11 cellular contexts compared by ENCODE assay signal in genomic region chr11:65330544-65330943, GRCh38. TPM values are rescaled to one million over a fixed set of nuclear protein-coding genes. Genes with fewer than 3 reads are reported as not detected.
"Had no signal": no experiment of that assay in that cellular context is flagged by ENCODE, and none has a peak within 500 bp of the region (broad histone marks: within the 10 kb centered on the region; RNA-seq: fewer than 3 reads in every experiment).

No MANE protein-coding gene starts in this region.

- H3K9ac ChIP-seq: parathyroid adenoma had no signal

- H3K27me3 ChIP-seq: ascending aorta, esophagus muscularis mucosa, gastroesophageal sphincter, heart right ventricle had no signal

- H3K9me3 ChIP-seq: ascending aorta, esophagus muscularis mucosa, gastroesophageal sphincter, heart right ventricle, left ventricle myocardium inferior had no signal

- H3K27ac ChIP-seq: ascending aorta, gastroesophageal sphincter, parathyroid adenoma had no signal

- H3K4me3 ChIP-seq: ascending aorta, esophagus muscularis mucosa, gastroesophageal sphincter, left ventricle myocardium inferior had no signal

- ATAC-seq: activated CD4-positive, CD25-positive, alpha-beta regulatory T cell treated with anti-CD3 and anti-CD28 coated beads, Interleukin-2, amount 50 U/mL, for 24 hours; activated T-cell treated with anti-CD3 and anti-CD28 coated beads, Interleukin-2, amount 50 U/mL, for 4 hours had no signal

- H3K36me3 ChIP-seq: ascending aorta, esophagus muscularis mucosa, gastroesophageal sphincter, left ventricle myocardium inferior had no signal

- FAIRE-seq: bronchial epithelial cell had no signal

- H3K4me1 ChIP-seq: parathyroid adenoma had no signal

RNA-seq across cellular contexts. Expression of gene CDC42EP2, which starts 15.9 kb away (rescaled TPM):
- polyA plus RNA-seq: naive thymus-derived CD4-positive, alpha-beta T cell had no signal

RNA-seq across cellular contexts. Expression of gene TIGD3, which starts 24.0 kb away (rescaled TPM):
- total RNA-seq: ascending aorta, renal cortical epithelial cell had no signal
